1 cellular context compared by ENCODE assay signal in the genomic region with DNA sequence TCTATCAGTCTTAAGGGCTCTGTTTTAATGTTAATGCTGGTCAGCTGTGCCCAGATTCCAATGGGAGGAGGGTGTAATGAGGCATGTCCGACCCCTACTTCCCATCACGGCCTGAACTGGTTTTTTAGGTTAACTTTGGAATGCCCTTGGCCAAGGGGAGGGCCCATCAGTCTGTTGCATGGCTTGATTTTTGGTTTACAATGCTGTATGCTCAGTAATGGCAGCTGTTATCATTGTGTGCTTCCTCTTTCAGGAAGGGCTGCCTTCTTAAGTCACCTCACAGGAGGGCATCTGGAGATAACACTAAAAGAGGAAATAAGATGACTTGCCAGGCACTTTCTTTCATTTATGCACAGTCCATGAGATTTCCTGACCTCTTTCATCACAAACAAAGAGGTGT.
TF ChIP-seq lines count a peak whose summit lies in the region.

No MANE protein-coding gene starts in this region.

TF ChIP-seq in K562, 482 proteins besides CTCF, POLR2A, EP300 and RAD21 (continued from another document):
- TF ChIP-seq, protein P1, sequence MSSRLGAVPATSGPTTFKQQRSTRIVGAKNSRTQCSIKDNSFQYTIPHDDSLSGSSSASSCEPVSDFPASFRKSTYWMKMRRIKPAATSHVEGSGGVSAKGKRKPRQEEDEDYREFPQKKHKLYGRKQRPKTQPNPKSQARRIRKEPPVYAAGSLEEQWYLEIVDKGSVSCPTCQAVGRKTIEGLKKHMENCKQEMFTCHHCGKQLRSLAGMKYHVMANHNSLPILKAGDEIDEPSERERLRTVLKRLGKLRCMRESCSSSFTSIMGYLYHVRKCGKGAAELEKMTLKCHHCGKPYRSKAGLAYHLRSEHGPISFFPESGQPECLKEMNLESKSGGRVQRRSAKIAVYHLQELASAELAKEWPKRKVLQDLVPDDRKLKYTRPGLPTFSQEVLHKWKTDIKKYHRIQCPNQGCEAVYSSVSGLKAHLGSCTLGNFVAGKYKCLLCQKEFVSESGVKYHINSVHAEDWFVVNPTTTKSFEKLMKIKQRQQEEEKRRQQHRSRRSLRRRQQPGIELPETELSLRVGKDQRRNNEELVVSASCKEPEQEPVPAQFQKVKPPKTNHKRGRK (tag; IDR thresholded peaks at IDR 0.05) = no peak
- TF ChIP-seq, protein P2, sequence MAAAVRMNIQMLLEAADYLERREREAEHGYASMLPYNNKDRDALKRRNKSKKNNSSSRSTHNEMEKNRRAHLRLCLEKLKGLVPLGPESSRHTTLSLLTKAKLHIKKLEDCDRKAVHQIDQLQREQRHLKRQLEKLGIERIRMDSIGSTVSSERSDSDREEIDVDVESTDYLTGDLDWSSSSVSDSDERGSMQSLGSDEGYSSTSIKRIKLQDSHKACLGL (CRISPR knock-in tag; IDR thresholded peaks at IDR 0.05; ENCODE audit: borderline replicate concordance, poor library complexity, severe bottlenecking) = no peak
- TF ChIP-seq, protein P3, sequence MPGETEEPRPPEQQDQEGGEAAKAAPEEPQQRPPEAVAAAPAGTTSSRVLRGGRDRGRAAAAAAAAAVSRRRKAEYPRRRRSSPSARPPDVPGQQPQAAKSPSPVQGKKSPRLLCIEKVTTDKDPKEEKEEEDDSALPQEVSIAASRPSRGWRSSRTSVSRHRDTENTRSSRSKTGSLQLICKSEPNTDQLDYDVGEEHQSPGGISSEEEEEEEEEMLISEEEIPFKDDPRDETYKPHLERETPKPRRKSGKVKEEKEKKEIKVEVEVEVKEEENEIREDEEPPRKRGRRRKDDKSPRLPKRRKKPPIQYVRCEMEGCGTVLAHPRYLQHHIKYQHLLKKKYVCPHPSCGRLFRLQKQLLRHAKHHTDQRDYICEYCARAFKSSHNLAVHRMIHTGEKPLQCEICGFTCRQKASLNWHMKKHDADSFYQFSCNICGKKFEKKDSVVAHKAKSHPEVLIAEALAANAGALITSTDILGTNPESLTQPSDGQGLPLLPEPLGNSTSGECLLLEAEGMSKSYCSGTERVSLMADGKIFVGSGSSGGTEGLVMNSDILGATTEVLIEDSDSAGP (CRISPR knock-in tag; IDR thresholded peaks at IDR 0.05) = no peak
- TF ChIP-seq NBN (IDR thresholded peaks at IDR 0.05; ENCODE audit: low read depth) = no peak
- no peak for TF ChIP-seq ZNF764 (CRISPR knock-in tag; IDR thresholded peaks at IDR 0.05; ENCODE audit: low read depth)
- TF ChIP-seq KLF6 (CRISPR knock-in tag; IDR thresholded peaks at IDR 0.05; ENCODE audit: borderline replicate concordance) = no peak
- peak; percentile 74; the same call in 1 of the 2 replicates for TF ChIP-seq SMARCE1 (IDR thresholded peaks at IDR 0.05)
- no peak for TF ChIP-seq RBM17 (IDR thresholded peaks at IDR 0.05; ENCODE audit: borderline replicate concordance, low read depth, low read length)
- 0 out of 2 replicates have a peak, but pooled peaks have one; percentile 22 for TF ChIP-seq ZNF76 (CRISPR knock-in tag; IDR thresholded peaks at IDR 0.05; ENCODE audit: borderline replicate concordance)
- TF ChIP-seq, protein P4, sequence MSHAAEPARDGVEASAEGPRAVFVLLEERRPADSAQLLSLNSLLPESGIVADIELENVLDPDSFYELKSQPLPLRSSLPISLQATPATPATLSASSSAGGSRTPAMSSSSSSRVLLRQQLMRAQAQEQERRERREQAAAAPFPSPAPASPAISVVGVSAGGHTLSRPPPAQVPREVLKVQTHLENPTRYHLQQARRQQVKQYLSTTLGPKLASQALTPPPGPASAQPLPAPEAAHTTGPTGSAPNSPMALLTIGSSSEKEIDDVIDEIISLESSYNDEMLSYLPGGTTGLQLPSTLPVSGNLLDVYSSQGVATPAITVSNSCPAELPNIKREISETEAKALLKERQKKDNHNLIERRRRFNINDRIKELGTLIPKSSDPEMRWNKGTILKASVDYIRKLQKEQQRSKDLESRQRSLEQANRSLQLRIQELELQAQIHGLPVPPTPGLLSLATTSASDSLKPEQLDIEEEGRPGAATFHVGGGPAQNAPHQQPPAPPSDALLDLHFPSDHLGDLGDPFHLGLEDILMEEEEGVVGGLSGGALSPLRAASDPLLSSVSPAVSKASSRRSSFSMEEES (CRISPR knock-in tag; IDR thresholded peaks at IDR 0.05) = no peak
- no peak for TF ChIP-seq KAT2B (IDR thresholded peaks at IDR 0.05; ENCODE audit: low read depth, low read length)
- no peak for TF ChIP-seq NFE2L1 (tag; IDR thresholded peaks at IDR 0.05; ENCODE audit: borderline replicate concordance, low read depth)
- TF ChIP-seq, protein P5, sequence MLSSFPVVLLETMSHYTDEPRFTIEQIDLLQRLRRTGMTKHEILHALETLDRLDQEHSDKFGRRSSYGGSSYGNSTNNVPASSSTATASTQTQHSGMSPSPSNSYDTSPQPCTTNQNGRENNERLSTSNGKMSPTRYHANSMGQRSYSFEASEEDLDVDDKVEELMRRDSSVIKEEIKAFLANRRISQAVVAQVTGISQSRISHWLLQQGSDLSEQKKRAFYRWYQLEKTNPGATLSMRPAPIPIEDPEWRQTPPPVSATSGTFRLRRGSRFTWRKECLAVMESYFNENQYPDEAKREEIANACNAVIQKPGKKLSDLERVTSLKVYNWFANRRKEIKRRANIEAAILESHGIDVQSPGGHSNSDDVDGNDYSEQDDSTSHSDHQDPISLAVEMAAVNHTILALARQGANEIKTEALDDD (IDR thresholded peaks at IDR 0.05) = 0 out of 2 replicates have a peak, but pooled peaks have one; percentile 25
- TF ChIP-seq MTF1 (CRISPR knock-in tag; IDR thresholded peaks at IDR 0.05; ENCODE audit: borderline replicate concordance) = no peak
- no peak for TF ChIP-seq ZNF282 (CRISPR knock-in tag; IDR thresholded peaks at IDR 0.05)
- 0 out of 2 replicates have a peak, but pooled peaks have one; percentile 33 for TF ChIP-seq POLR2H (tag; IDR thresholded peaks at IDR 0.05; ENCODE audit: low read depth)
- TF ChIP-seq, protein P6, sequence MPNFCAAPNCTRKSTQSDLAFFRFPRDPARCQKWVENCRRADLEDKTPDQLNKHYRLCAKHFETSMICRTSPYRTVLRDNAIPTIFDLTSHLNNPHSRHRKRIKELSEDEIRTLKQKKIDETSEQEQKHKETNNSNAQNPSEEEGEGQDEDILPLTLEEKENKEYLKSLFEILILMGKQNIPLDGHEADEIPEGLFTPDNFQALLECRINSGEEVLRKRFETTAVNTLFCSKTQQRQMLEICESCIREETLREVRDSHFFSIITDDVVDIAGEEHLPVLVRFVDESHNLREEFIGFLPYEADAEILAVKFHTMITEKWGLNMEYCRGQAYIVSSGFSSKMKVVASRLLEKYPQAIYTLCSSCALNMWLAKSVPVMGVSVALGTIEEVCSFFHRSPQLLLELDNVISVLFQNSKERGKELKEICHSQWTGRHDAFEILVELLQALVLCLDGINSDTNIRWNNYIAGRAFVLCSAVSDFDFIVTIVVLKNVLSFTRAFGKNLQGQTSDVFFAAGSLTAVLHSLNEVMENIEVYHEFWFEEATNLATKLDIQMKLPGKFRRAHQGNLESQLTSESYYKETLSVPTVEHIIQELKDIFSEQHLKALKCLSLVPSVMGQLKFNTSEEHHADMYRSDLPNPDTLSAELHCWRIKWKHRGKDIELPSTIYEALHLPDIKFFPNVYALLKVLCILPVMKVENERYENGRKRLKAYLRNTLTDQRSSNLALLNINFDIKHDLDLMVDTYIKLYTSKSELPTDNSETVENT (CRISPR knock-in tag; IDR thresholded peaks at IDR 0.05) = no peak
- no peak for TF ChIP-seq ZKSCAN8 (CRISPR knock-in tag; IDR thresholded peaks at IDR 0.05)
- TF ChIP-seq HMG20A (CRISPR knock-in tag; conservative IDR thresholded peaks at IDR 0.05) = no peak
- TF ChIP-seq CBFA2T3 (IDR thresholded peaks at IDR 0.05) = peak; percentile 62
- no peak for TF ChIP-seq NFRKB (IDR thresholded peaks at IDR 0.05; ENCODE audit: low read depth)
- TF ChIP-seq ZNF24 (IDR thresholded peaks at IDR 0.05) = no peak
- TF ChIP-seq, protein P7, sequence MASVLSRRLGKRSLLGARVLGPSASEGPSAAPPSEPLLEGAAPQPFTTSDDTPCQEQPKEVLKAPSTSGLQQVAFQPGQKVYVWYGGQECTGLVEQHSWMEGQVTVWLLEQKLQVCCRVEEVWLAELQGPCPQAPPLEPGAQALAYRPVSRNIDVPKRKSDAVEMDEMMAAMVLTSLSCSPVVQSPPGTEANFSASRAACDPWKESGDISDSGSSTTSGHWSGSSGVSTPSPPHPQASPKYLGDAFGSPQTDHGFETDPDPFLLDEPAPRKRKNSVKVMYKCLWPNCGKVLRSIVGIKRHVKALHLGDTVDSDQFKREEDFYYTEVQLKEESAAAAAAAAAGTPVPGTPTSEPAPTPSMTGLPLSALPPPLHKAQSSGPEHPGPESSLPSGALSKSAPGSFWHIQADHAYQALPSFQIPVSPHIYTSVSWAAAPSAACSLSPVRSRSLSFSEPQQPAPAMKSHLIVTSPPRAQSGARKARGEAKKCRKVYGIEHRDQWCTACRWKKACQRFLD (CRISPR knock-in tag; IDR thresholded peaks at IDR 0.05) = peak; percentile 40; the same call in 1 of the 2 replicates
- TF ChIP-seq, protein P8, sequence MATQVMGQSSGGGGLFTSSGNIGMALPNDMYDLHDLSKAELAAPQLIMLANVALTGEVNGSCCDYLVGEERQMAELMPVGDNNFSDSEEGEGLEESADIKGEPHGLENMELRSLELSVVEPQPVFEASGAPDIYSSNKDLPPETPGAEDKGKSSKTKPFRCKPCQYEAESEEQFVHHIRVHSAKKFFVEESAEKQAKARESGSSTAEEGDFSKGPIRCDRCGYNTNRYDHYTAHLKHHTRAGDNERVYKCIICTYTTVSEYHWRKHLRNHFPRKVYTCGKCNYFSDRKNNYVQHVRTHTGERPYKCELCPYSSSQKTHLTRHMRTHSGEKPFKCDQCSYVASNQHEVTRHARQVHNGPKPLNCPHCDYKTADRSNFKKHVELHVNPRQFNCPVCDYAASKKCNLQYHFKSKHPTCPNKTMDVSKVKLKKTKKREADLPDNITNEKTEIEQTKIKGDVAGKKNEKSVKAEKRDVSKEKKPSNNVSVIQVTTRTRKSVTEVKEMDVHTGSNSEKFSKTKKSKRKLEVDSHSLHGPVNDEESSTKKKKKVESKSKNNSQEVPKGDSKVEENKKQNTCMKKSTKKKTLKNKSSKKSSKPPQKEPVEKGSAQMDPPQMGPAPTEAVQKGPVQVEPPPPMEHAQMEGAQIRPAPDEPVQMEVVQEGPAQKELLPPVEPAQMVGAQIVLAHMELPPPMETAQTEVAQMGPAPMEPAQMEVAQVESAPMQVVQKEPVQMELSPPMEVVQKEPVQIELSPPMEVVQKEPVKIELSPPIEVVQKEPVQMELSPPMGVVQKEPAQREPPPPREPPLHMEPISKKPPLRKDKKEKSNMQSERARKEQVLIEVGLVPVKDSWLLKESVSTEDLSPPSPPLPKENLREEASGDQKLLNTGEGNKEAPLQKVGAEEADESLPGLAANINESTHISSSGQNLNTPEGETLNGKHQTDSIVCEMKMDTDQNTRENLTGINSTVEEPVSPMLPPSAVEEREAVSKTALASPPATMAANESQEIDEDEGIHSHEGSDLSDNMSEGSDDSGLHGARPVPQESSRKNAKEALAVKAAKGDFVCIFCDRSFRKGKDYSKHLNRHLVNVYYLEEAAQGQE (CRISPR knock-in tag; IDR thresholded peaks at IDR 0.05; ENCODE audit: low read depth) = no peak
- TF ChIP-seq, protein P9, sequence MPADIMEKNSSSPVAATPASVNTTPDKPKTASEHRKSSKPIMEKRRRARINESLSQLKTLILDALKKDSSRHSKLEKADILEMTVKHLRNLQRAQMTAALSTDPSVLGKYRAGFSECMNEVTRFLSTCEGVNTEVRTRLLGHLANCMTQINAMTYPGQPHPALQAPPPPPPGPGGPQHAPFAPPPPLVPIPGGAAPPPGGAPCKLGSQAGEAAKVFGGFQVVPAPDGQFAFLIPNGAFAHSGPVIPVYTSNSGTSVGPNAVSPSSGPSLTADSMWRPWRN (IDR thresholded peaks at IDR 0.05; ENCODE audit: low read depth) = no peak
- peak; percentile 74 for TF ChIP-seq TEAD4 (IDR thresholded peaks at IDR 0.05; ENCODE audit: low read length)
- TF ChIP-seq TEAD4 (CRISPR knock-in tag; IDR thresholded peaks at IDR 0.05; ENCODE audit: borderline replicate concordance) = no peak
